In the genomic region with DNA sequence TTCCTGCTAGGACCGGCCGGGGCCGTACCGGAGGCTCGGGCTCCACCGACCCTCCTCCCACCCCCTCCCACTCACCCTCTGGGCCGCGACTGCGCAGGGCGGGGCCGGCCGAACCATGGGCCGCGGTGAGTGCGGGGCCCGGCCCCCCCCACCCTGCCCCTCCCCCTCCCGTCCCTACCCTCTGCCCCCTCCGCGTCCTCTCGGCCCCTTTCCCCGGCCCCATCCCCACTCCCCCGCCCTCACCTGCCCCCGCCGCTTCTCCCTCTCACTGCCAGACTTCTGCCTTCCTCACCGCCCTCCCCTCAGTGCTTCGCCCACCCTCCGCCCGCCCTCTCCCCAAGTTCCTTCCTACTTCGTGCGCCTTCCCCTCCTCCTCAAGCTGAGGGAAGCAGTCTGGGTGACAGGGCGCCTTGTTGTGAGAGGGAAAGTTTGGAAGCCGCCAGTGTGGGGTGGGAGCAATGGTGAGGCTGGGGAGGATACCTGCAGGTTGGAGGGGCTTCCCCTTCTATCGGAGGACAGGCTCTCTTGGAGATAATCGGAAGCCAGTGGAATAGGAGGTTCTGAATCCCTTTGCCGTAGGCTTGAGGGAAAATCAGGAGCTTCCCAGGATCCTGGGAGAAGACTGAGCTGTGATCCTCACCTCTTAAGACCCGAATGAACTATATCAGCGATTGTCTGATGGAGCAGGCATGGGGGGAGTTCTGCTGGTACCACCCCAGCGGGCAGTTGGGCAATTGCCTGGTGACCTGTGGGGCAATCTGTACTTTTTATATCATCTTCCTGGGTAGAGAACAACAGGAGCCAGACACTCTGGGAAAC, we compare ENCODE assay signal across 7 cellular contexts. TPM values are rescaled to one million over a fixed set of nuclear protein-coding genes. Genes with fewer than 3 reads are reported as not detected.
DNase-seq lines count a peak whose midpoint lies in the region; TF ChIP-seq lines count a peak whose summit lies in the region.

No MANE protein-coding gene starts in this region.

- H3K36me3 Mint-ChIP-seq in activated naive CD4-positive, alpha-beta T cell treated with anti-CD3 and anti-CD28 coated beads, Interleukin-2, amount 10 ng/mL, durations not matched to agents 7 days and 5 days, result peaks cover 40% of the 10 kb centered on the region
- peaks cover 7% of the 10 kb centered on the region for H3K36me3 Mint-ChIP-seq in glutamatergic neuron (ENCODE audit: unreplicated experiment)

- no peak for TF ChIP-seq CTCF in glutamatergic neuron (IDR thresholded peaks at IDR 0.05; ENCODE audit: partially characterized antibody, unreplicated experiment)

- peak overlapping the region; percentile 84 for H3K4me3 ChIP-seq in NT2/D1 (ENCODE audit: insufficient read length, low read depth)

- CTCF ChIA-PET in activated naive CD4-positive, alpha-beta T cell treated with anti-CD3 and anti-CD28 coated beads, Interleukin-2, amount 10 ng/mL, durations not matched to agents 7 days and 5 days (lab: Charles Lee), result interaction anchor here (1.2 to 1.6 kb wide), 4 partner anchors 11 to 98 kb away, joined by 3 to 6 read pairs (median 4); a partner anchor contains a TSS

- H3K27me3 ChIP-seq in NT2/D1 (ENCODE audit: insufficient read depth, insufficient read length), result no peaks in the 10 kb centered on the region

- H3K4me1 Mint-ChIP-seq in activated naive CD4-positive, alpha-beta T cell treated with anti-CD3 and anti-CD28 coated beads, Interleukin-2, amount 10 ng/mL, durations not matched to agents 7 days and 5 days, result peaks cover 60% of the 10 kb centered on the region
- peaks cover 27% of the 10 kb centered on the region for H3K4me1 Mint-ChIP-seq in glutamatergic neuron (ENCODE audit: low read depth, unreplicated experiment)

- no peaks in the 10 kb centered on the region for H3K9me3 ChIP-seq in NT2/D1 (ENCODE audit: insufficient read depth, low read length)

- peaks cover 5% of the 10 kb centered on the region for H3K27me3 Mint-ChIP-seq in activated naive CD4-positive, alpha-beta T cell treated with anti-CD3 and anti-CD28 coated beads, Interleukin-2, amount 10 ng/mL, durations not matched to agents 7 days and 5 days
- peaks cover 38% of the 10 kb centered on the region for H3K27me3 Mint-ChIP-seq in glutamatergic neuron (ENCODE audit: unreplicated experiment)

- peak overlapping the region; percentile 91 for H3K27ac Mint-ChIP-seq in activated naive CD4-positive, alpha-beta T cell treated with anti-CD3 and anti-CD28 coated beads, Interleukin-2, amount 10 ng/mL, durations not matched to agents 7 days and 5 days
- H3K27ac Mint-ChIP-seq in glutamatergic neuron (ENCODE audit: unreplicated experiment), result peak overlapping the region; percentile 88

- H3K9ac ChIP-seq in NT2/D1 (ENCODE audit: insufficient read length, low read depth), result peak overlapping the region; percentile 98

- peak overlapping the region; percentile 99 for H3K4me3 Mint-ChIP-seq in activated naive CD4-positive, alpha-beta T cell treated with anti-CD3 and anti-CD28 coated beads, Interleukin-2, amount 10 ng/mL, durations not matched to agents 7 days and 5 days
- H3K4me3 Mint-ChIP-seq in glutamatergic neuron (ENCODE audit: unreplicated experiment), result peak overlapping the region; percentile 90

- peak; percentile 45 for DNase-seq in H4 (ENCODE audit: low spot score)
- DNase-seq in NT2/D1 (ENCODE audit: low read depth, low spot score), result no peak
- DNase-seq in activated naive CD4-positive, alpha-beta T cell treated with anti-CD3 and anti-CD28 coated beads, Interleukin-2, amount 10 ng/mL, durations not matched to agents 7 days and 5 days, result peak; percentile 69
- DNase-seq in glutamatergic neuron, result peak; percentile 64
- DNase-seq in nucleus accumbens (lab: John Stamatoyannopoulos, UW), result peak in 43 of 56 donors; percentile 21 to 76 (median 55)
- DNase-seq in central memory CD4-positive, alpha-beta T cell, result no peak
- no peak for DNase-seq in occipital lobe (lab: John Stamatoyannopoulos, UW)

- peaks cover 59% of the 10 kb centered on the region for H3K36me3 ChIP-seq in NT2/D1 (ENCODE audit: insufficient read depth, insufficient read length, low read length)

- no peaks in the 10 kb centered on the region for H3K9me3 Mint-ChIP-seq in activated naive CD4-positive, alpha-beta T cell treated with anti-CD3 and anti-CD28 coated beads, Interleukin-2, amount 10 ng/mL, durations not matched to agents 7 days and 5 days
- peaks cover 40% of the 10 kb centered on the region for H3K9me3 Mint-ChIP-seq in glutamatergic neuron (ENCODE audit: unreplicated experiment)

- peaks cover 13% of the 10 kb centered on the region for H3K4me1 ChIP-seq in NT2/D1 (ENCODE audit: insufficient read depth, insufficient read length)

RNA-seq across cellular contexts. Expression of a gene that starts 0.5 kb away (rescaled TPM):
- total RNA-seq in H4 (2014; rRNA removed; shearing (Covaris generic)), result 1.5 and 3.1 TPM in 2 replicates
- 108 TPM for total RNA-seq in glutamatergic neuron (ENCODE audit: unreplicated experiment)
- total RNA-seq in occipital lobe, result 2.0 TPM

RNA-seq across cellular contexts. Expression of a gene that starts 2.8 kb away (rescaled TPM):
- 43.2 and 50.1 TPM in 2 replicates for total RNA-seq in H4 (2014; rRNA removed; shearing (Covaris generic))
- total RNA-seq in glutamatergic neuron (ENCODE audit: unreplicated experiment), result 70.9 TPM
- total RNA-seq in occipital lobe, result 5.3 TPM

RNA-seq across cellular contexts. Expression of a gene that starts 23.9 kb away (rescaled TPM):
- 76.6 and 109 TPM in 2 replicates for total RNA-seq in H4 (2014; rRNA removed; shearing (Covaris generic))
- total RNA-seq in glutamatergic neuron (ENCODE audit: unreplicated experiment), result 484 TPM
- total RNA-seq in occipital lobe, result 103 TPM

RNA-seq across cellular contexts. Expression of a gene that starts 26.7 kb away (rescaled TPM):
- total RNA-seq in H4 (2014; rRNA removed; shearing (Covaris generic)), result 0.27 TPM in 1 of 2 replicates, not detected in the other
- 314 TPM for total RNA-seq in glutamatergic neuron (ENCODE audit: unreplicated experiment)
- 50.2 TPM for total RNA-seq in occipital lobe

RNA-seq across cellular contexts. Expression of a gene that starts 35.2 kb away (rescaled TPM):
- total RNA-seq in H4 (2014; rRNA removed; shearing (Covaris generic)), result 118 and 121 TPM in 2 replicates
- total RNA-seq in glutamatergic neuron (ENCODE audit: unreplicated experiment) (870 TPM), occipital lobe (65.2 TPM)

Comparison
In these comparisons a context has a peak if more than half of its experiments do, and no peak if none do; other contexts are left out.
1. DNase-seq: peak in H4 (single experiment), activated naive CD4-positive, alpha-beta T cell treated with anti-CD3 and anti-CD28 coated beads, Interleukin-2, amount 10 ng/mL, durations not matched to agents 7 days and 5 days (single experiment), glutamatergic neuron (single experiment) and nucleus accumbens (43 of 56); none in NT2/D1 (single experiment), central memory CD4-positive, alpha-beta T cell (single experiment) and occipital lobe (single experiment).
2. RNA of a gene that starts 0.5 kb away (total RNA-seq): 108 TPM in glutamatergic neuron (single experiment); 2.0 TPM in occipital lobe (single experiment) and 1.5 to 3.1 TPM in H4; every median in the first group is over 10 times any median in the second.